ENCODE assay signal across 25 cellular contexts in genomic region chr15:66981746-66982145, GRCh38.
"Had no signal": no experiment of that assay in that cellular context is flagged by ENCODE, and none has a peak within 500 bp of the region (broad histone marks: within the 10 kb centered on the region; RNA-seq: fewer than 3 reads in every experiment).

No MANE protein-coding gene starts in this region.

- H3K27ac ChIP-seq: cardiac muscle cell, colonic mucosa, dorsolateral prefrontal cortex, gastrocnemius medialis, pancreas, psoas muscle, spleen, suprapubic skin, tibial artery, upper lobe of right lung had no signal

- H3K4me3 Mint-ChIP-seq: activated CD4-positive, alpha-beta memory T cell treated with anti-CD3 and anti-CD28 coated beads for 36 hours; activated naive CD4-positive, alpha-beta T cell treated with anti-CD3 and anti-CD28 coated beads, Interleukin-2, amount 50 U/mL, for 24 hours; activated naive CD8-positive, alpha-beta T cell treated with anti-CD3 and anti-CD28 coated beads, Interleukin-2, amount 50 U/mL, for 24 hours; activated T-cell treated with anti-CD3 and anti-CD28 coated beads, Interleukin-2, amount 50 U/mL, for 4 hours; nephron had no signal

- H3K36me3 Mint-ChIP-seq: activated CD4-positive, alpha-beta memory T cell treated with anti-CD3 and anti-CD28 coated beads for 36 hours; activated naive CD4-positive, alpha-beta T cell treated with anti-CD3 and anti-CD28 coated beads, Interleukin-2, amount 50 U/mL, for 24 hours had no signal

- H3K27me3 ChIP-seq: cardiac muscle cell, colonic mucosa, gastrocnemius medialis, pancreas, spleen, tibial artery, upper lobe of right lung had no signal

- DNase-seq: activated CD4-positive, alpha-beta memory T cell treated with anti-CD3 and anti-CD28 coated beads for 36 hours; activated CD4-positive, alpha-beta T cell treated with anti-CD3 and anti-CD28 coated beads for 48 hours; activated naive CD8-positive, alpha-beta T cell treated with anti-CD3 and anti-CD28 coated beads, Interleukin-2, amount 50 U/mL, for 24 hours; activated T-cell treated with anti-CD3 and anti-CD28 coated beads, Interleukin-2, amount 50 U/mL, for 4 hours; amygdala; cerebellar nuclear complex; colonic mucosa; dorsolateral prefrontal cortex; effector memory CD4-positive, alpha-beta T cell; erythroblast; gastrocnemius medialis; glutamatergic neuron; left cardiac atrium; pancreas; psoas muscle; spleen; stimulated activated naive CD4-positive, alpha-beta T cell; tibial artery; upper lobe of right lung had no signal

- H3K27ac Mint-ChIP-seq: activated CD4-positive, alpha-beta memory T cell treated with anti-CD3 and anti-CD28 coated beads for 36 hours; activated naive CD4-positive, alpha-beta T cell treated with anti-CD3 and anti-CD28 coated beads, Interleukin-2, amount 50 U/mL, for 24 hours; activated naive CD8-positive, alpha-beta T cell treated with anti-CD3 and anti-CD28 coated beads, Interleukin-2, amount 50 U/mL, for 24 hours; activated T-helper 2 cell treated with anti-CD3 and anti-CD28 coated beads, Interferon-gamma antibody, Interleukin-2, Interleukin-4, amounts not matched to agents 10 μg/mL and 5 μg/mL and 100 μg/mL, durations not matched to agents 14 hours and 24 hours and 36 hours; nephron had no signal

- H3K9me3 Mint-ChIP-seq: activated CD4-positive, alpha-beta memory T cell treated with anti-CD3 and anti-CD28 coated beads for 36 hours; activated naive CD4-positive, alpha-beta T cell treated with anti-CD3 and anti-CD28 coated beads, Interleukin-2, amount 50 U/mL, for 24 hours; activated T-cell treated with anti-CD3 and anti-CD28 coated beads, Interleukin-2, amount 50 U/mL, for 4 hours; activated T-helper 2 cell treated with anti-CD3 and anti-CD28 coated beads, Interferon-gamma antibody, Interleukin-2, Interleukin-4, amounts not matched to agents 10 μg/mL and 5 μg/mL and 100 μg/mL, durations not matched to agents 14 hours and 24 hours and 36 hours; nephron had no signal

- H3K4me3 ChIP-seq: cardiac muscle cell, colonic mucosa, dorsolateral prefrontal cortex, gastrocnemius medialis, pancreas, psoas muscle, spleen, suprapubic skin, tibial artery, upper lobe of right lung had no signal

- H3K27me3 Mint-ChIP-seq: activated naive CD4-positive, alpha-beta T cell treated with anti-CD3 and anti-CD28 coated beads, Interleukin-2, amount 50 U/mL, for 24 hours had no signal

- ATAC-seq: activated CD4-positive, CD25-positive, alpha-beta regulatory T cell treated with anti-CD3 and anti-CD28 coated beads, Interleukin-2, amount 50 U/mL, for 24 hours; activated naive CD8-positive, alpha-beta T cell treated with anti-CD3 and anti-CD28 coated beads, Interleukin-2, amount 50 U/mL, for 24 hours; activated T-cell treated with anti-CD3 and anti-CD28 coated beads, Interleukin-2, amount 50 U/mL, for 4 hours; gastrocnemius medialis; left cardiac atrium; pancreas; psoas muscle; upper lobe of right lung had no signal

- H3K9me3 ChIP-seq: colonic mucosa, gastrocnemius medialis, pancreas, psoas muscle, spleen, suprapubic skin, tibial artery, upper lobe of right lung had no signal

- H3K4me1 Mint-ChIP-seq: activated naive CD4-positive, alpha-beta T cell treated with anti-CD3 and anti-CD28 coated beads, Interleukin-2, amount 50 U/mL, for 24 hours; activated naive CD8-positive, alpha-beta T cell treated with anti-CD3 and anti-CD28 coated beads, Interleukin-2, amount 50 U/mL, for 24 hours had no signal

- H3K4me1 ChIP-seq: colonic mucosa, gastrocnemius medialis, pancreas, spleen, suprapubic skin, upper lobe of right lung had no signal

- H3K36me3 ChIP-seq: cardiac muscle cell, colonic mucosa, gastrocnemius medialis, pancreas, spleen, suprapubic skin, tibial artery, upper lobe of right lung had no signal
